ENCODE assay signal across 23 cellular contexts in the genomic region with DNA sequence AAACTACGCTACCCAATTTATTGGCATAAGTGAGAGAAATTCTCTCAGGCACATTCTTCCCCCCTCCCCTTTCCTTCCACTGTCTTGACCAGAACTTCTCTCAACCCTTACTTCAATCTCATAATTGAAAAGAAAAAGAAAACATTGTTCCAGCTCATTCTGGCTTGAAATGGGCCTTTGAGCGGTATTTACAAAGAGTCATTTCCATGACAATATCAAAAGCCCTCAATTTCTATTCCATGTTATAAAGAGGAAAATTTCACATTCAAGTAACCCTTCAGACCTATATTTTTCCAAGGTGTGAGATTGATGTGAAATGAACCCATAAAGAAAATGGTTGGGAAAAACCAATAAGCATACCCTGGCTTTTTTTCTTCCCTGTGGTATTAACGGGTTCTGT.
"Had no signal": no experiment of that assay in that cellular context is flagged by ENCODE, and none has a peak within 500 bp of the region (broad histone marks: within the 10 kb centered on the region; RNA-seq: fewer than 3 reads in every experiment).

No MANE protein-coding gene starts in this region.

- H3K36me3 ChIP-seq: SJCRH30 had no signal

- H3K4me1 ChIP-seq: SJCRH30 had no signal

- H3K27me3 ChIP-seq: MG63 had no signal

- DNase-seq: Karpas-422, KG1, MG63, NCI-H1092, NCI-H1105 treated with DMSO at 0.1 percent for 48 hours, NCI-H1417 treated with DMSO at 0.1 percent for 48 hours, NCI-H146, NCI-H1694 treated with DMSO at 0.1 percent for 48 hours, NCI-H1930, NCI-H2081, NCI-H2107, NCI-H2171, NCI-H226, NCI-H446, NCI-H510A, NCI-H524 treated with DMSO at 0.1 percent for 48 hours, NCI-H69, NCI-H774, RPMI8226, SHP77, SJCRH30, T-helper 1 cell had no signal

- ATAC-seq: SK-N-SH treated with all-trans-retinoic acid at 6 μM for 48 hours had no signal

- H3K4me3 ChIP-seq: MG63, SJCRH30 had no signal

- H3K27ac ChIP-seq: SJCRH30 had no signal

- H3K9me3 ChIP-seq: SJCRH30 had no signal
